Comparison of ENCODE assay signal across 19 cellular contexts in the genomic region with DNA sequence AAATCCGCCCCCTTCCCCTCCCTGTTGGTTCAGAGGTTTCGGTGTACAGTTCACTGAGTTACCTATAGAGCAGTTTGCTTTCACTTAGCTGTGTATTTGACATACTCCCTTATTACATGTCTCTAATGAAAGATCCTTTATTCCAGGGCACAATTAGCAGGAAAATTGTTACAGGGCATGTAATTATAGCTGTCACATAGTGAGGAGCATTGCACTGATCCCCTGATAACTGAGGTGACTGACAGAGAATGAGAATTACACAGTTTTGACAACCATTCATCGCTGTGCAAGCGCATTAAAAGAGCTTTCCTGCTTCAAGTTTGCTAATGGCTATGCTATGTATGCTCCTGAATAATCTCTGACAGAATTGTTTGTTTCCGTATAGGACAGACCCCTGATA. TPM values are rescaled to one million over a fixed set of nuclear protein-coding genes. Genes with fewer than 3 reads are reported as not detected.
DNase-seq lines count a peak whose midpoint lies in the region; ATAC-seq and TF ChIP-seq lines count a peak whose summit lies in the region.
"Had no signal": no experiment of that assay in that cellular context is flagged by ENCODE, and none has a peak within 500 bp of the region (broad histone marks: within the 10 kb centered on the region; RNA-seq: fewer than 3 reads in every experiment).

No MANE protein-coding gene starts in this region.

- H3K4me2 ChIP-seq in neural cell (ENCODE audit: low read length) (peak overlapping the region; percentile 15), mesenchymal stem cell (ENCODE audit: low read length, poor library complexity, severe bottlenecking) (no peak overlapping the region)

- H2AFZ ChIP-seq in neural cell (ENCODE audit: low read depth, low read length): no peak overlapping the region
- no peak overlapping the region for H2AFZ ChIP-seq in mesenchymal stem cell (ENCODE audit: low read depth, low read length)

- H2BK15ac ChIP-seq in mesenchymal stem cell (ENCODE audit: low read depth, poor library complexity, severe bottlenecking): no peak overlapping the region

- H3K14ac ChIP-seq in mesenchymal stem cell (ENCODE audit: low read length in 2 of 2): no peak overlapping the region

- TF ChIP-seq CTCF in GM13976 (IDR thresholded peaks at IDR 0.05; ENCODE audit: borderline replicate concordance, control extremely low read depth, extremely low read depth, insufficient read depth, missing control alignments) (no peak), neural cell (IDR thresholded peaks at IDR 0.05; ENCODE audit: poor library complexity, severe bottlenecking) (no peak)

- H3K9ac ChIP-seq in neural cell (ENCODE audit: low read length): peak overlapping the region; percentile 53
- no peak overlapping the region for H3K9ac ChIP-seq in mesenchymal stem cell (ENCODE audit: low read length)

- no peak for DNase-seq in activated CD8-positive, alpha-beta memory T cell treated with anti-CD3 and anti-CD28 coated beads, Interleukin-2, amount 10 ng/mL, durations not matched to agents 7 days and 5 days
- DNase-seq in activated CD8-positive, alpha-beta memory T cell treated with anti-CD3 and anti-CD28 coated beads, Interleukin-2, amount 50 U/mL, for 48 hours: no peak
- DNase-seq in GM13976 (ENCODE audit: low spot score) (peak; percentile 27), NCI-H2081 (lab: John Stamatoyannopoulos, UW) (peak; percentile 5 to 69), mesenchymal stem cell (no peak), NCI-H446 treated with DMSO at 0.1 percent for 48 hours (lab: John Stamatoyannopoulos, UW) (no peak), COLO668 (lab: John Stamatoyannopoulos, UW; ENCODE audit: unreplicated experiment) (no peak)
- DNase-seq: C1 segment of cervical spinal cord, Caco-2, GDM1, H9, IMR-90, Karpas-422, NCI-H1092, NCI-H187, NCI-H446, Peyer's patch had no signal

- H3K36me3 ChIP-seq in neural cell (ENCODE audit: insufficient read depth, low read length): no peaks in the 10 kb centered on the region
- H3K36me3 ChIP-seq in mesenchymal stem cell (ENCODE audit: control insufficient read depth in 1 of 2, insufficient read depth in 2 of 2, low read depth in 1 of 2, low read length in 2 of 2): peaks cover 14 to 47% of the 10 kb centered on the region in 2 experiments

- peaks cover 16% of the 10 kb centered on the region for H3K4me1 Mint-ChIP-seq in activated CD8-positive, alpha-beta memory T cell treated with anti-CD3 and anti-CD28 coated beads, Interleukin-2, amount 10 ng/mL, durations not matched to agents 7 days and 5 days
- H3K4me1 Mint-ChIP-seq: H9 had no signal

- TF ChIP-seq RAD21 in neural cell (conservative IDR thresholded peaks at IDR 0.05): no peak

- no peaks in the 10 kb centered on the region for H3K9me3 ChIP-seq in neural cell (ENCODE audit: low read length)
- no peaks in the 10 kb centered on the region for H3K9me3 ChIP-seq in mesenchymal stem cell (ENCODE audit: control insufficient read depth, low read length)
- H3K9me3 ChIP-seq: Caco-2, Peyer's patch, SJSA1 had no signal

- no peak overlapping the region for H4K8ac ChIP-seq in mesenchymal stem cell (ENCODE audit: low read length)

- no peak overlapping the region for H2BK120ac ChIP-seq in mesenchymal stem cell (ENCODE audit: low read depth, low read length)

- H3K27me3 Mint-ChIP-seq in activated CD8-positive, alpha-beta memory T cell treated with anti-CD3 and anti-CD28 coated beads, Interleukin-2, amount 10 ng/mL, durations not matched to agents 7 days and 5 days: no peaks in the 10 kb centered on the region

- no peaks in the 10 kb centered on the region for H3K4me1 ChIP-seq in mesenchymal stem cell (ENCODE audit: control insufficient read depth, insufficient read depth, low read depth, low read length)
- H3K4me1 ChIP-seq: Caco-2, Peyer's patch, SJSA1 had no signal

- H3K4me3 ChIP-seq in neural cell (ENCODE audit: low read length) (peak overlapping the region; percentile 46), mesenchymal stem cell (ENCODE audit: insufficient read depth in 1 of 2, low read depth in 1 of 2, low read length in 2 of 2) (no peak overlapping the region)
- H3K4me3 ChIP-seq: Peyer's patch, SJSA1 had no signal

- no peaks in the 10 kb centered on the region for H3K27me3 ChIP-seq in neural cell (ENCODE audit: insufficient read depth, low read depth, low read length)
- H3K27me3 ChIP-seq in mesenchymal stem cell (ENCODE audit: control insufficient read depth in 1 of 2, insufficient read depth in 1 of 2, low read length in 2 of 2): no peaks in the 10 kb centered on the region
- H3K27me3 ChIP-seq: Peyer's patch, SJSA1 had no signal

- H3K27ac ChIP-seq in neural cell (ENCODE audit: low read length) (peak overlapping the region; percentile 95), mesenchymal stem cell (ENCODE audit: low read length, poor library complexity, severe bottlenecking) (no peak overlapping the region)
- H3K27ac ChIP-seq: Peyer's patch, SJSA1 had no signal

- H4K91ac ChIP-seq in mesenchymal stem cell (ENCODE audit: low read length): no peak overlapping the region

- H3K36me3 Mint-ChIP-seq in activated CD8-positive, alpha-beta memory T cell treated with anti-CD3 and anti-CD28 coated beads, Interleukin-2, amount 10 ng/mL, durations not matched to agents 7 days and 5 days: peaks cover 45% of the 10 kb centered on the region

- H3K4ac ChIP-seq in mesenchymal stem cell (ENCODE audit: low read depth in 1 of 2, low read length in 2 of 2): no peak overlapping the region

- no peak overlapping the region for H2AK5ac ChIP-seq in mesenchymal stem cell (ENCODE audit: low read length, severe bottlenecking)

- no peak overlapping the region for H2BK12ac ChIP-seq in mesenchymal stem cell (ENCODE audit: low read length in 2 of 2)

- H3K27ac Mint-ChIP-seq in activated CD8-positive, alpha-beta memory T cell treated with anti-CD3 and anti-CD28 coated beads, Interleukin-2, amount 10 ng/mL, durations not matched to agents 7 days and 5 days: peak overlapping the region; percentile 21
- H3K27ac Mint-ChIP-seq: H9 had no signal

- ATAC-seq in activated CD8-positive, alpha-beta memory T cell treated with anti-CD3 and anti-CD28 coated beads, Interleukin-2, amount 10 ng/mL, durations not matched to agents 7 days and 5 days: no peak

- H2BK5ac ChIP-seq in mesenchymal stem cell (ENCODE audit: low read depth, low read length, poor library complexity, severe bottlenecking): no peak overlapping the region

- H3K9me3 Mint-ChIP-seq in activated CD8-positive, alpha-beta memory T cell treated with anti-CD3 and anti-CD28 coated beads, Interleukin-2, amount 10 ng/mL, durations not matched to agents 7 days and 5 days (ENCODE audit: low read depth): no peaks in the 10 kb centered on the region
- H3K9me3 Mint-ChIP-seq: H9 had no signal

- no peaks in the 10 kb centered on the region for H4K20me1 ChIP-seq in neural cell (ENCODE audit: insufficient read depth)

- no peaks in the 10 kb centered on the region for H3K9me2 ChIP-seq in neural cell (ENCODE audit: insufficient read depth, low read length)

- CTCF ChIA-PET in activated CD8-positive, alpha-beta memory T cell treated with anti-CD3 and anti-CD28 coated beads, Interleukin-2, amount 10 ng/mL, durations not matched to agents 7 days and 5 days (lab: Charles Lee): interaction anchor here (1.4 kb wide), 1 partner anchor 13 kb away, joined by 4 read pairs; no protein-coding TSS in a partner anchor

- no peak overlapping the region for H3K23ac ChIP-seq in mesenchymal stem cell (ENCODE audit: low read length in 2 of 2)

- in situ Hi-C loops in GM13976 (cut with MboI; ENCODE audit: low sequenced_read_pairs, unreplicated experiment): no loop called here

- peak; percentile 88 for TF ChIP-seq EP300 in neural cell (conservative IDR thresholded peaks at IDR 0.05; ENCODE audit: poor library complexity, severe bottlenecking)

- WGBS in mesenchymal stem cell: 99% methylated on average over 3 of the region's 5 CpGs

- no peak overlapping the region for H3K18ac ChIP-seq in mesenchymal stem cell (ENCODE audit: low read depth in 1 of 2, low read length in 2 of 2)

- H3F3A ChIP-seq in neural cell (ENCODE audit: insufficient read depth, low read length, poor library complexity, severe bottlenecking): peaks cover 11% of the 10 kb centered on the region

- H3K79me2 ChIP-seq in neural cell (replicated peaks; ENCODE audit: insufficient read depth, low read length): no peaks in the 10 kb centered on the region

- H3K79me1 ChIP-seq in mesenchymal stem cell (replicated peaks; ENCODE audit: low read length, poor library complexity, severe bottlenecking): peaks cover 28% of the 10 kb centered on the region

- H3K4me3 Mint-ChIP-seq in activated CD8-positive, alpha-beta memory T cell treated with anti-CD3 and anti-CD28 coated beads, Interleukin-2, amount 10 ng/mL, durations not matched to agents 7 days and 5 days: no peak overlapping the region
- H3K4me3 Mint-ChIP-seq: H9 had no signal

TF ChIP-seq in neural cell, 6 proteins besides CTCF, POLR2A, EP300 and RAD21:
- TF ChIP-seq SMC3 (conservative IDR thresholded peaks at IDR 0.05; ENCODE audit: poor library complexity): no peak
- TF ChIP-seq POLR2AphosphoS5 (IDR thresholded peaks at IDR 0.05): peak; percentile 61

RNA-seq across cellular contexts. Expression of a gene that starts 26.9 kb away (rescaled TPM):
- total RNA-seq in activated CD8-positive, alpha-beta memory T cell treated with anti-CD3 and anti-CD28 coated beads, Interleukin-2, amount 10 ng/mL, durations not matched to agents 7 days and 5 days: 100 to 1,000 TPM; 140 to 145 TPM
- 153 and 180 TPM in 2 replicates for polyA plus RNA-seq in neural cell
- 82.8 and 88.8 TPM in 2 replicates for polyA minus RNA-seq in neural cell
- 145 TPM for polyA plus RNA-seq in mesenchymal stem cell (2013, experiment 1 of 2)
- 142 TPM for polyA plus RNA-seq in mesenchymal stem cell (2013, experiment 2 of 2)

RNA-seq across cellular contexts. Expression of a gene that starts 27.2 kb away (rescaled TPM):
- total RNA-seq in activated CD8-positive, alpha-beta memory T cell treated with anti-CD3 and anti-CD28 coated beads, Interleukin-2, amount 10 ng/mL, durations not matched to agents 7 days and 5 days: 10 to 100 TPM; 74.2 to 82.3 TPM
- polyA plus RNA-seq in neural cell: 44.0 and 44.4 TPM in 2 replicates
- polyA minus RNA-seq in neural cell: 226 and 278 TPM in 2 replicates
- 47.2 TPM for polyA plus RNA-seq in mesenchymal stem cell (2013, experiment 1 of 2)
- 44.4 TPM for polyA plus RNA-seq in mesenchymal stem cell (2013, experiment 2 of 2)

Comparison
In these comparisons a context has a peak if more than half of its experiments do, and no peak if none do; other contexts are left out.
1. DNase-seq: peak in GM13976 (single experiment) and NCI-H2081 (2 of 2); none in activated CD8-positive, alpha-beta memory T cell treated with anti-CD3 and anti-CD28 coated beads, Interleukin-2, amount 10 ng/mL, durations not matched to agents 7 days and 5 days (single experiment), activated CD8-positive, alpha-beta memory T cell treated with anti-CD3 and anti-CD28 coated beads, Interleukin-2, amount 50 U/mL, for 48 hours (single experiment), mesenchymal stem cell (single experiment), NCI-H446 treated with DMSO at 0.1 percent for 48 hours (single experiment) and COLO668 (single experiment).